ENCODE assay signal across 20 cellular contexts in genomic region chr14:51535443-51536044, GRCh38.
"Had no signal": no experiment of that assay in that cellular context is flagged by ENCODE, and none has a peak within 500 bp of the region (broad histone marks: within the 10 kb centered on the region; RNA-seq: fewer than 3 reads in every experiment).

No MANE protein-coding gene starts in this region.

- H3K9me3 ChIP-seq: prostate gland had no signal

- H3K9me3 Mint-ChIP-seq: activated T-helper 17 cell treated with anti-CD3 and anti-CD28 coated beads, Interleukin-2, amount 50 U/mL, for 72 hours; stimulated activated naive CD8-positive, alpha-beta T cell treated with anti-CD3 and anti-CD28 coated beads, Interleukin-15, Interleukin-2, amounts not matched to agents 100 ng/mL and 50 ng/mL, for 24 hours had no signal

- H3K36me3 ChIP-seq: esophagus muscularis mucosa, prostate gland, right atrium auricular region had no signal

- H3K4me1 Mint-ChIP-seq: activated T-helper 17 cell treated with anti-CD3 and anti-CD28 coated beads, Interleukin-2, amount 50 U/mL, for 72 hours had no signal

- DNase-seq: activated CD4-positive, alpha-beta memory T cell treated with anti-CD3 and anti-CD28 coated beads for 36 hours; activated CD4-positive, alpha-beta T cell treated with anti-CD3 and anti-CD28 coated beads for 4 hours; activated CD8-positive, alpha-beta memory T cell treated with anti-CD3 and anti-CD28 coated beads, Interleukin-2, amount 10 ng/mL, durations not matched to agents 7 days and 5 days; activated naive CD4-positive, alpha-beta T cell treated with Interleukin-2 at 50 U/mL for 16 hours; activated T-cell treated with anti-CD3 and anti-CD28 coated beads, Interleukin-2, amount 50 U/mL, for 1 hour; central memory CD4-positive, alpha-beta T cell; left cardiac atrium; naive thymus-derived CD8-positive, alpha-beta T cell; stimulated activated CD4-positive, alpha-beta T cell treated with anti-CD3 and anti-CD28 coated beads, Interleukin-15, amount 100 ng/mL, for 24 hours; stimulated activated CD4-positive, alpha-beta T cell treated with anti-CD3 and anti-CD28 coated beads, Interleukin-2, amount 100 ng/mL, for 48 hours; T-helper 2 cell had no signal

- H3K4me3 ChIP-seq: esophagus muscularis mucosa, prostate gland, right atrium auricular region, skin epidermis had no signal

- H3K27ac ChIP-seq: esophagus muscularis mucosa, right atrium auricular region had no signal

- H3K4me1 ChIP-seq: prostate gland, right atrium auricular region had no signal

- H3K27me3 Mint-ChIP-seq: stimulated activated naive CD8-positive, alpha-beta T cell treated with anti-CD3 and anti-CD28 coated beads, Interleukin-15, Interleukin-2, amounts not matched to agents 100 ng/mL and 50 ng/mL, for 24 hours; type B pancreatic cell had no signal

- H3K4me3 Mint-ChIP-seq: activated CD4-positive, alpha-beta memory T cell treated with anti-CD3 and anti-CD28 coated beads for 36 hours; activated CD8-positive, alpha-beta memory T cell treated with anti-CD3 and anti-CD28 coated beads, Interleukin-2, amount 10 ng/mL, durations not matched to agents 7 days and 5 days; activated T-helper 17 cell treated with anti-CD3 and anti-CD28 coated beads, Interleukin-2, amount 50 U/mL, for 72 hours; brain; naive thymus-derived CD8-positive, alpha-beta T cell; stimulated activated naive CD8-positive, alpha-beta T cell treated with anti-CD3 and anti-CD28 coated beads, Interleukin-15, Interleukin-2, amounts not matched to agents 100 ng/mL and 50 ng/mL, for 24 hours; type B pancreatic cell; WTC11 had no signal

- ATAC-seq: activated CD8-positive, alpha-beta memory T cell treated with anti-CD3 and anti-CD28 coated beads, Interleukin-2, amount 10 ng/mL, durations not matched to agents 7 days and 5 days; activated T-helper 17 cell treated with anti-CD3 and anti-CD28 coated beads, Interleukin-2, amount 50 U/mL, for 72 hours; left cardiac atrium; naive thymus-derived CD8-positive, alpha-beta T cell; WTC11 had no signal

- H3K27me3 ChIP-seq: esophagus muscularis mucosa, right atrium auricular region had no signal

- H3K36me3 Mint-ChIP-seq: activated CD4-positive, alpha-beta memory T cell treated with anti-CD3 and anti-CD28 coated beads for 36 hours; activated CD8-positive, alpha-beta memory T cell treated with anti-CD3 and anti-CD28 coated beads, Interleukin-2, amount 10 ng/mL, durations not matched to agents 7 days and 5 days; brain; naive thymus-derived CD8-positive, alpha-beta T cell; type B pancreatic cell; WTC11 had no signal

- H3K27ac Mint-ChIP-seq: activated CD4-positive, alpha-beta memory T cell treated with anti-CD3 and anti-CD28 coated beads for 36 hours; activated CD8-positive, alpha-beta memory T cell treated with anti-CD3 and anti-CD28 coated beads, Interleukin-2, amount 10 ng/mL, durations not matched to agents 7 days and 5 days; activated T-helper 17 cell treated with anti-CD3 and anti-CD28 coated beads, Interleukin-2, amount 50 U/mL, for 72 hours; brain; naive thymus-derived CD8-positive, alpha-beta T cell; stimulated activated naive CD8-positive, alpha-beta T cell treated with anti-CD3 and anti-CD28 coated beads, Interleukin-15, Interleukin-2, amounts not matched to agents 100 ng/mL and 50 ng/mL, for 24 hours; WTC11 had no signal
